8 cellular contexts compared by ENCODE assay signal in genomic region chr20:62367136-62367482, GRCh38. TPM values are rescaled to one million over a fixed set of nuclear protein-coding genes. Genes with fewer than 3 reads are reported as not detected.
DNase-seq lines count a peak whose midpoint lies in the region; ATAC-seq and TF ChIP-seq lines count a peak whose summit lies in the region.

TSS of gene LAMA5 (minus strand) at chr20:62367312. CDS start at chr20:62367245, 67 bp downstream.

- H4K20me1 ChIP-seq in GM23338 (replicated peaks; ENCODE audit: insufficient read depth) (peaks cover 6% of the 10 kb centered on the region), SU-DHL-6 (ENCODE audit: low read depth, low read length) (no peaks in the 10 kb centered on the region)

- H3K4me1 ChIP-seq in GM23338 (ENCODE audit: insufficient read depth) (peaks cover 58% of the 10 kb centered on the region), esophagus (ENCODE audit: control insufficient read depth in 2 of 2, insufficient read depth in 2 of 2, low read length in 1 of 2) (peaks cover 30 to 60% of the 10 kb centered on the region in 2 donors), muscle layer of duodenum (ENCODE audit: control insufficient read depth in 1 of 2, insufficient read depth in 2 of 2, low read length in 2 of 2) (peaks cover 4 to 91% of the 10 kb centered on the region in 2 donors)

- ATAC-seq in GM23338 (peak; percentile 5), HG02973 (IDR thresholded peaks at IDR 0.05; ENCODE audit: unreplicated experiment) (no peak), GM18517 (IDR thresholded peaks at IDR 0.05; ENCODE audit: unreplicated experiment) (no peak)

- H3K4me1 Mint-ChIP-seq in GM23338: peaks cover 42% of the 10 kb centered on the region

- DNase-seq in GM23338 (ENCODE audit: low spot score): peak; percentile 79
- no peak for DNase-seq in NCI-H187 treated with DMSO at 0.1 percent for 48 hours (lab: John Stamatoyannopoulos, UW)

- H3K9ac ChIP-seq in SU-DHL-6 (ENCODE audit: low read length): peak within 1 kb of the TSS; percentile 30; the same call in 1 of the 2 replicates

- no peaks in the 10 kb centered on the region; the same call in 2 of the 3 replicates for H3K36me3 Mint-ChIP-seq in GM23338 (ENCODE audit: low read depth)

- H2AFZ ChIP-seq in GM23338 (no peak within 1 kb of the TSS), SU-DHL-6 (ENCODE audit: low read depth, low read length, severe bottlenecking) (no peak within 1 kb of the TSS)

- peaks cover 45% of the 10 kb centered on the region for H3K79me2 ChIP-seq in GM23338 (replicated peaks; ENCODE audit: insufficient read depth)
- no peaks in the 10 kb centered on the region for H3K79me2 ChIP-seq in SU-DHL-6 (ENCODE audit: insufficient read depth, low read length)

- H3K9me2 ChIP-seq in GM23338 (ENCODE audit: insufficient read depth) (no peaks in the 10 kb centered on the region), SU-DHL-6 (replicated peaks; ENCODE audit: insufficient read depth, low read length) (no peaks in the 10 kb centered on the region)

- no peaks in the 10 kb centered on the region for H3K27me3 ChIP-seq in GM23338 (ENCODE audit: insufficient read depth)
- H3K27me3 ChIP-seq in SU-DHL-6 (ENCODE audit: low read length): no peaks in the 10 kb centered on the region
- no peaks in the 10 kb centered on the region for H3K27me3 ChIP-seq in esophagus (ENCODE audit: control insufficient read depth in 1 of 2, insufficient read depth in 2 of 2, low read length in 2 of 2)
- peaks cover 4% of the 10 kb centered on the region for H3K27me3 ChIP-seq in muscle layer of duodenum (ENCODE audit: low read depth, low read length)

- H3K9me3 Mint-ChIP-seq in GM23338: no peaks in the 10 kb centered on the region

- H3K27me3 Mint-ChIP-seq in GM23338 (ENCODE audit: insufficient read depth, low read depth, poor library complexity): peaks cover 23% of the 10 kb centered on the region

- no peak within 1 kb of the TSS for H3K27ac Mint-ChIP-seq in GM23338

- H3K9me3 ChIP-seq in SU-DHL-6 (ENCODE audit: insufficient read depth, low read length) (no peaks in the 10 kb centered on the region), esophagus (ENCODE audit: control insufficient read depth in 2 of 2, insufficient read depth in 1 of 2, low read depth in 1 of 2, low read length in 1 of 2) (no peaks in the 10 kb centered on the region), muscle layer of duodenum (ENCODE audit: control insufficient read depth in 1 of 2, low read length in 2 of 2) (no peaks in the 10 kb centered on the region)

- H3K36me3 ChIP-seq in GM23338 (ENCODE audit: insufficient read depth) (no peaks in the 10 kb centered on the region), SU-DHL-6 (ENCODE audit: low read length) (no peaks in the 10 kb centered on the region), esophagus (ENCODE audit: control insufficient read depth in 2 of 2, insufficient read depth in 2 of 2, low read length in 1 of 2) (peaks cover 0 to 4% of the 10 kb centered on the region in 2 donors), muscle layer of duodenum (ENCODE audit: control insufficient read depth in 1 of 2, insufficient read depth in 2 of 2, low read length in 2 of 2) (no peaks in the 10 kb centered on the region)

- peak within 1 kb of the TSS; percentile 70 for H3K4me3 Mint-ChIP-seq in GM23338

- H3F3A ChIP-seq in GM23338 (replicated peaks; ENCODE audit: low read depth) (peaks cover 32% of the 10 kb centered on the region), SU-DHL-6 (ENCODE audit: insufficient read depth) (no peaks in the 10 kb centered on the region)

- H3K27ac ChIP-seq in C4-2B: peak within 1 kb of the TSS; percentile 98
- H3K27ac ChIP-seq in GM23338 (ENCODE audit: low read depth): peak within 1 kb of the TSS; percentile 99
- no peak within 1 kb of the TSS for H3K27ac ChIP-seq in SU-DHL-6 (ENCODE audit: low read depth, low read length)
- H3K27ac ChIP-seq in esophagus (ENCODE audit: low read depth in 2 of 2, low read length in 1 of 2): peak within 1 kb of the TSS; percentile 78 to 91
- peak within 1 kb of the TSS; percentile 8 for H3K27ac ChIP-seq in muscle layer of duodenum (ENCODE audit: low read length)

- WGBS in esophagus, 2 donors: 0% methylated on average over 39 to 52 of the region's 52 CpGs

- H3K4me3 ChIP-seq in GM23338 (peak within 1 kb of the TSS; percentile 88), SU-DHL-6 (ENCODE audit: insufficient read depth, low read length, poor library complexity, severe bottlenecking) (peak within 1 kb of the TSS; percentile 36), esophagus (ENCODE audit: low read depth in 1 of 2, low read length in 2 of 2) (peak within 1 kb of the TSS; percentile 61 to 72), muscle layer of duodenum (ENCODE audit: low read depth in 1 of 2, low read length in 2 of 2) (peak within 1 kb of the TSS; percentile 63 to 88)

- peak within 1 kb of the TSS; percentile 97 for H3K4me2 ChIP-seq in GM23338
- peak within 1 kb of the TSS; percentile 45 for H3K4me2 ChIP-seq in SU-DHL-6 (ENCODE audit: low read depth, low read length, poor library complexity, severe bottlenecking)

- TF ChIP-seq CTCF in C4-2B (conservative IDR thresholded peaks at IDR 0.05) (no peak), GM23338 (conservative IDR thresholded peaks at IDR 0.05; ENCODE audit: low read depth in 2 of 2) (no peak), SU-DHL-6 (IDR thresholded peaks at IDR 0.05; ENCODE audit: insufficient read depth, low read length, poor library complexity, severe bottlenecking) (no peak)

TF ChIP-seq in GM23338, 12 proteins besides CTCF, POLR2A, EP300 and RAD21:
- no peak for TF ChIP-seq EZH2 (IDR thresholded peaks at IDR 0.05; ENCODE audit: low read depth, unreplicated experiment)
- TF ChIP-seq POLR2AphosphoS5 (IDR thresholded peaks at IDR 0.05; ENCODE audit: low read depth): peak; percentile 67
- TF ChIP-seq CREB1 (CRISPR knock-in tag; IDR thresholded peaks at IDR 0.05; ENCODE audit: low read depth): no peak
- TF ChIP-seq ZNF462 (CRISPR knock-in tag; IDR thresholded peaks at IDR 0.05): no peak

RNA-seq across cellular contexts. Expression of gene LAMA5, which starts in this region (rescaled TPM):
- 215 and 298 TPM in 2 replicates for total RNA-seq in GM23338 (2014; rRNA removed; shearing (Covaris generic))
- polyA plus RNA-seq in GM23338 (2016; fragmentation: Nextera tagmentation; extraction: Ambion mirVana): 192 and 201 TPM in 2 replicates
- polyA plus RNA-seq in esophagus: 100 to 1,000 TPM in 1 of 2 donors, 10 to 100 TPM in 1; 79.9 to 329 TPM

Comparison
In these comparisons a context has a peak if more than half of its experiments do, and no peak if none do; other contexts are left out.
1. H3K4me3 ChIP-seq: peak in every context shown above with its lines; median percentile 88 in GM23338; 76 in muscle layer of duodenum; 66 in esophagus; 36 in SU-DHL-6.